In genomic region chr15:74613089-74613952, GRCh38 we compare ENCODE assay signal across 1 cellular context.
TF ChIP-seq lines count a peak whose summit lies in the region.

No MANE protein-coding gene starts in this region.

TF ChIP-seq in A549, 52 proteins besides CTCF, POLR2A, EP300 and RAD21 (continued from another document):
- no peak for TF ChIP-seq MAZ (IDR thresholded peaks at IDR 0.05; ENCODE audit: borderline replicate concordance, low read depth, low read length)
- TF ChIP-seq REST (IDR thresholded peaks at IDR 0.05) = no peak
- no peak for TF ChIP-seq CHD4 (IDR thresholded peaks at IDR 0.05; ENCODE audit: borderline replicate concordance)
- no peak for TF ChIP-seq PBX3 (IDR thresholded peaks at IDR 0.05)
- no peak for TF ChIP-seq FOSL2 (IDR thresholded peaks at IDR 0.05)
- TF ChIP-seq FOSL2 (CRISPR knock-in tag; IDR thresholded peaks at IDR 0.05) = no peak
- no peak for TF ChIP-seq JUNB (IDR thresholded peaks at IDR 0.05)
- TF ChIP-seq RCOR1 (IDR thresholded peaks at IDR 0.05; ENCODE audit: low read depth, low read length) = no peak
- TF ChIP-seq HOXB13 (CRISPR knock-in tag; IDR thresholded peaks at IDR 0.05; ENCODE audit: low read depth) = no peak
- TF ChIP-seq BCL3 (IDR thresholded peaks at IDR 0.05) = no peak
- TF ChIP-seq HES2 (IDR thresholded peaks at IDR 0.05) = no peak
- no peak for TF ChIP-seq ZFP36 (IDR thresholded peaks at IDR 0.05; ENCODE audit: borderline replicate concordance, partially characterized antibody)
- TF ChIP-seq SMC3 (IDR thresholded peaks at IDR 0.05) = no peak
- TF ChIP-seq HEYL (CRISPR knock-in tag; IDR thresholded peaks at IDR 0.05) = no peak
- TF ChIP-seq SREBF2 (IDR thresholded peaks at IDR 0.05) = no peak
- no peak for TF ChIP-seq MYC (IDR thresholded peaks at IDR 0.05; ENCODE audit: borderline replicate concordance, low read length)
- TF ChIP-seq EHMT2 (IDR thresholded peaks at IDR 0.05; ENCODE audit: low read depth) = no peak
- TF ChIP-seq EHF (CRISPR knock-in tag; IDR thresholded peaks at IDR 0.05) = no peak
- no peak for TF ChIP-seq NFE2L2 (conservative IDR thresholded peaks at IDR 0.05; ENCODE audit: low read length)
- TF ChIP-seq ELK1 (IDR thresholded peaks at IDR 0.05; ENCODE audit: low read depth, low read length) = no peak
